14 cellular contexts compared by ENCODE assay signal in genomic region chr10:132862485-132863420, GRCh38.
DNase-seq lines count a peak whose midpoint lies in the region; ATAC-seq and TF ChIP-seq lines count a peak whose summit lies in the region.
"Had no signal": no experiment of that assay in that cellular context is flagged by ENCODE, and none has a peak within 500 bp of the region (broad histone marks: within the 10 kb centered on the region; RNA-seq: fewer than 3 reads in every experiment).

No MANE protein-coding gene starts in this region.

- H3K27ac ChIP-seq in GM23338 (ENCODE audit: low read depth), result no peak overlapping the region
- H3K27ac ChIP-seq: skin epidermis, thyroid gland had no signal

- H3K27me3 ChIP-seq in GM23338 (ENCODE audit: insufficient read depth), result no peaks in the 10 kb centered on the region
- H3K27me3 ChIP-seq: thyroid gland had no signal

- H3K4me1 ChIP-seq in GM23338 (ENCODE audit: insufficient read depth), result no peaks in the 10 kb centered on the region
- H3K4me1 ChIP-seq: thyroid gland had no signal

- no peak overlapping the region for H3K27ac Mint-ChIP-seq in T-helper 2 cell treated with Interferon-gamma antibody and Interleukin-4, amounts not matched to agents 5 μg/mL and 100 μg/mL, for 36 hours
- peak overlapping the region; percentile 81 for H3K27ac Mint-ChIP-seq in GM23338
- no peak overlapping the region for H3K27ac Mint-ChIP-seq in activated naive CD8-positive, alpha-beta T cell treated with anti-CD3 and anti-CD28 coated beads, Interleukin-2, amount 50 U/mL, for 24 hours
- no peak overlapping the region for H3K27ac Mint-ChIP-seq in neural crest cell (ENCODE audit: unreplicated experiment)

- no peaks in the 10 kb centered on the region for H4K20me1 ChIP-seq in GM23338 (replicated peaks; ENCODE audit: insufficient read depth)

- no peaks in the 10 kb centered on the region for H3K79me2 ChIP-seq in GM23338 (replicated peaks; ENCODE audit: insufficient read depth)

- no peaks in the 10 kb centered on the region for H3K36me3 ChIP-seq in GM23338 (ENCODE audit: insufficient read depth)
- H3K36me3 ChIP-seq: thyroid gland had no signal

- H3K4me2 ChIP-seq in GM23338, result no peak overlapping the region

- H3K27me3 Mint-ChIP-seq in T-helper 2 cell treated with Interferon-gamma antibody and Interleukin-4, amounts not matched to agents 5 μg/mL and 100 μg/mL, for 36 hours (ENCODE audit: low read depth), result no peaks in the 10 kb centered on the region
- H3K27me3 Mint-ChIP-seq in GM23338 (ENCODE audit: insufficient read depth, low read depth, poor library complexity) (peaks cover 6% of the 10 kb centered on the region), neural crest cell (ENCODE audit: low read depth) (peaks cover 12% of the 10 kb centered on the region)
- H3K27me3 Mint-ChIP-seq in activated naive CD8-positive, alpha-beta T cell treated with anti-CD3 and anti-CD28 coated beads, Interleukin-2, amount 50 U/mL, for 24 hours, result peaks cover 10% of the 10 kb centered on the region

- ATAC-seq in GM23338, result peak; percentile 39
- peak; percentile 8 for ATAC-seq in activated naive CD8-positive, alpha-beta T cell treated with anti-CD3 and anti-CD28 coated beads, Interleukin-2, amount 50 U/mL, for 24 hours
- no peak for ATAC-seq in HG03196 (IDR thresholded peaks at IDR 0.05; ENCODE audit: unreplicated experiment)
- no peak for ATAC-seq in GM19351 (IDR thresholded peaks at IDR 0.05; ENCODE audit: unreplicated experiment)

- H3K36me3 Mint-ChIP-seq in T-helper 2 cell treated with Interferon-gamma antibody and Interleukin-4, amounts not matched to agents 5 μg/mL and 100 μg/mL, for 36 hours (ENCODE audit: low read depth), result no peaks in the 10 kb centered on the region
- peaks cover 3% of the 10 kb centered on the region; the same call in 1 of the 3 replicates for H3K36me3 Mint-ChIP-seq in GM23338 (ENCODE audit: low read depth)
- no peaks in the 10 kb centered on the region for H3K36me3 Mint-ChIP-seq in activated naive CD8-positive, alpha-beta T cell treated with anti-CD3 and anti-CD28 coated beads, Interleukin-2, amount 50 U/mL, for 24 hours (ENCODE audit: low read depth)
- H3K36me3 Mint-ChIP-seq in neural crest cell (ENCODE audit: low read depth), result no peaks in the 10 kb centered on the region

- H3K4me1 Mint-ChIP-seq in T-helper 2 cell treated with Interferon-gamma antibody and Interleukin-4, amounts not matched to agents 5 μg/mL and 100 μg/mL, for 36 hours (ENCODE audit: low read depth), result no peaks in the 10 kb centered on the region
- peaks cover 15% of the 10 kb centered on the region for H3K4me1 Mint-ChIP-seq in GM23338
- peaks cover 6% of the 10 kb centered on the region for H3K4me1 Mint-ChIP-seq in activated naive CD8-positive, alpha-beta T cell treated with anti-CD3 and anti-CD28 coated beads, Interleukin-2, amount 50 U/mL, for 24 hours
- H3K4me1 Mint-ChIP-seq in neural crest cell, result peaks cover 29% of the 10 kb centered on the region

- H2AFZ ChIP-seq in GM23338, result peak overlapping the region; percentile 18; the same call in 1 of the 2 replicates

- H3F3A ChIP-seq in GM23338 (replicated peaks; ENCODE audit: low read depth), result no peaks in the 10 kb centered on the region

- DNase-seq in T-helper 2 cell treated with Interferon-gamma antibody and Interleukin-4, amounts not matched to agents 5 μg/mL and 100 μg/mL, for 36 hours (ENCODE audit: low spot score), result no peak
- DNase-seq in T-helper 2 cell (no peak), GM23338 (ENCODE audit: low spot score) (no peak), neural crest cell (ENCODE audit: low read depth, low spot score) (peak; percentile 24), CD1c-positive myeloid dendritic cell (ENCODE audit: extremely low spot score) (no peak)
- DNase-seq in activated naive CD8-positive, alpha-beta T cell treated with anti-CD3 and anti-CD28 coated beads, Interleukin-2, amount 50 U/mL, for 24 hours, result no peak
- DNase-seq: 8988T; central memory CD4-positive, alpha-beta T cell; NCI-H1694 treated with DMSO at 0.1 percent for 48 hours; NCI-H69; thyroid gland had no signal

- TF ChIP-seq CTCF in GM23338 (conservative IDR thresholded peaks at IDR 0.05; ENCODE audit: low read depth in 2 of 2), result no peak
- no peak for TF ChIP-seq CTCF in neural crest cell (conservative IDR thresholded peaks at IDR 0.05)

- H3K4me3 Mint-ChIP-seq in T-helper 2 cell treated with Interferon-gamma antibody and Interleukin-4, amounts not matched to agents 5 μg/mL and 100 μg/mL, for 36 hours, result peak overlapping the region; percentile 18
- H3K4me3 Mint-ChIP-seq in GM23338, result no peak overlapping the region
- H3K4me3 Mint-ChIP-seq in activated naive CD8-positive, alpha-beta T cell treated with anti-CD3 and anti-CD28 coated beads, Interleukin-2, amount 50 U/mL, for 24 hours, result no peak overlapping the region
- H3K4me3 Mint-ChIP-seq in neural crest cell, result no peak overlapping the region

- no peak overlapping the region for H3K4me3 ChIP-seq in GM23338
- H3K4me3 ChIP-seq: skin epidermis, thyroid gland had no signal

- no peaks in the 10 kb centered on the region for H3K9me2 ChIP-seq in GM23338 (ENCODE audit: insufficient read depth)

- H3K9me3 Mint-ChIP-seq in T-helper 2 cell treated with Interferon-gamma antibody and Interleukin-4, amounts not matched to agents 5 μg/mL and 100 μg/mL, for 36 hours, result no peaks in the 10 kb centered on the region
- H3K9me3 Mint-ChIP-seq in GM23338, result no peaks in the 10 kb centered on the region
- no peaks in the 10 kb centered on the region for H3K9me3 Mint-ChIP-seq in activated naive CD8-positive, alpha-beta T cell treated with anti-CD3 and anti-CD28 coated beads, Interleukin-2, amount 50 U/mL, for 24 hours
- no peaks in the 10 kb centered on the region for H3K9me3 Mint-ChIP-seq in neural crest cell

TF ChIP-seq in GM23338, 12 proteins besides CTCF, POLR2A, EP300 and RAD21:
- TF ChIP-seq ZNF114 (CRISPR knock-in tag; IDR thresholded peaks at IDR 0.05) (no peak), STAT1 (IDR thresholded peaks at IDR 0.05; ENCODE audit: unreplicated experiment) (no peak), EZH2phosphoT487 (IDR thresholded peaks at IDR 0.05; ENCODE audit: unreplicated experiment) (no peak), CREB1 (CRISPR knock-in tag; IDR thresholded peaks at IDR 0.05; ENCODE audit: low read depth) (no peak)

Comparison
In these comparisons a context has a peak if more than half of its experiments do, and no peak if none do; other contexts are left out.
1. ATAC-seq: peak in GM23338 (single experiment) and activated naive CD8-positive, alpha-beta T cell treated with anti-CD3 and anti-CD28 coated beads, Interleukin-2, amount 50 U/mL, for 24 hours (single experiment); none in HG03196 (single experiment) and GM19351 (single experiment).